In the genomic region with DNA sequence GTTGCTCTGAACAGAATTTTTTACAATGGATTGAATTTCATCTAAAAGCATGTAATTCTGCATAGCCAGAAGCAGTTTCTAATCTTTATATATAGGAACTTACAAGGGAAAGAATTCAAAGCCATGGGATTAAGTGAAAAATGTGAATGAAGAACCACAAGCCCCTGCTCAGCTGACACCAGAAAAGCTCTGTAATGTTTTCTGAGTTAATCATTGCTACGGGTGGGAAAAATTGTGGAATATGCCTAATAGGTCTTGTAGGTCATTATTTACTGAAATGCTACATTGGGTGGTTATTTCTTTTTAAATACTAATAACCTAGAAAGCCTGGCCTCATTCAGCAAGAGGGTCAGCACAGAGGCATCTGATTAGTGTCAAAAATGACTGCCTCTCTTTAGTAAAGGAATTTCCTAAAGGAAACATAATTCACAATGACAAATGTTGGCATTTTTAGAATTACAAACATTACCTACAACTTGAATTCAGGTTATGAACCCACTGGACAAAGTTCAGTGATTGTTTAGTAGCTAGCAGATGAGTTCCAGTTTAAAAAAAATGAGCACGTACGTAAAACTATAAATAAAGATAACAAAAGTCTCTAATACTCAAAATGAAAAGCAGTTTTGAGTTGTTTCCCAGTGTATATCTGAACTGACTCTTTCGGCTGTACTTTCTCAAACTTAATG, we compare ENCODE assay signal across 15 cellular contexts.
DNase-seq lines count a peak whose midpoint lies in the region; ATAC-seq, FAIRE-seq and TF ChIP-seq lines count a peak whose summit lies in the region.
"Had no signal": no experiment of that assay in that cellular context is flagged by ENCODE, and none has a peak within 500 bp of the region (broad histone marks: within the 10 kb centered on the region; RNA-seq: fewer than 3 reads in every experiment).

No MANE protein-coding gene starts in this region.

- H3K36me3 ChIP-seq in effector memory CD4-positive, alpha-beta T cell (ENCODE audit: control insufficient read depth, insufficient read depth, low read length) = no peaks in the 10 kb centered on the region
- no peaks in the 10 kb centered on the region for H3K36me3 ChIP-seq in stomach
- H3K36me3 ChIP-seq in Karpas-422 (ENCODE audit: insufficient read depth, low read length) = no peaks in the 10 kb centered on the region
- H3K36me3 ChIP-seq: prostate gland had no signal

- H3K4me1 ChIP-seq in effector memory CD4-positive, alpha-beta T cell (ENCODE audit: control insufficient read depth, insufficient read depth, low read length, poor library complexity, severe bottlenecking) = no peaks in the 10 kb centered on the region
- H3K4me1 ChIP-seq in stomach (peaks cover 0 to 15% (median 4%) of the 10 kb centered on the region in 4 donors), Karpas-422 (ENCODE audit: low read length) (no peaks in the 10 kb centered on the region)
- H3K4me1 ChIP-seq: prostate gland had no signal

- FAIRE-seq in TTC549 (lab: Jason Lieb, UNC) = peak; percentile 100

- H3K9me3 Mint-ChIP-seq in stimulated activated naive B cell treated with anti-CD40 and anti-IgM and Interleukin-4, amounts not matched to agents 10 μg/mL and 1 μg/mL and 100 μg/mL, for 72 hours = peaks cover 2 to 5% of the 10 kb centered on the region in 2 donors

- no peak for TF ChIP-seq EP300 in stomach (IDR thresholded peaks at IDR 0.05)

- no peak overlapping the region for H3K9ac ChIP-seq in Karpas-422 (ENCODE audit: low read length)

- no peaks in the 10 kb centered on the region for H3K36me3 Mint-ChIP-seq in stimulated activated naive B cell treated with anti-CD40 and anti-IgM and Interleukin-4, amounts not matched to agents 10 μg/mL and 1 μg/mL and 100 μg/mL, for 72 hours

- no peak for ATAC-seq in stimulated activated naive B cell treated with anti-CD40 and anti-IgM and Interleukin-4, amounts not matched to agents 10 μg/mL and 1 μg/mL and 100 μg/mL, for 72 hours (replicated peaks)

- peak; percentile 62 for DNase-seq in GM12865 (ENCODE audit: low read depth)
- DNase-seq in foreskin melanocyte = peak; percentile 79
- peak; percentile 87 for DNase-seq in renal cortical epithelial cell (ENCODE audit: low read depth)
- no peak for DNase-seq in effector memory CD4-positive, alpha-beta T cell
- no peak for DNase-seq in stomach
- no peak for DNase-seq in stimulated activated naive B cell treated with anti-CD40 and anti-IgM and Interleukin-4, amounts not matched to agents 10 μg/mL and 1 μg/mL and 100 μg/mL, for 72 hours
- no peak for DNase-seq in Karpas-422
- DNase-seq: activated CD4-positive, alpha-beta T cell treated with anti-CD3 and anti-CD28 coated beads, Interleukin-2, amount 50 U/mL, for 1 hour; anterior cingulate cortex; NCI-H1105; NCI-H446 treated with DMSO at 0.1 percent for 48 hours; stimulated activated CD4-positive, alpha-beta T cell treated with anti-CD3 and anti-CD28 coated beads, Interleukin-4, amount 100 ng/mL, for 24 hours had no signal

- H3K27me3 Mint-ChIP-seq in stimulated activated naive B cell treated with anti-CD40 and anti-IgM and Interleukin-4, amounts not matched to agents 10 μg/mL and 1 μg/mL and 100 μg/mL, for 72 hours = peaks cover 0 to under 1% of the 10 kb centered on the region in 2 donors
- H3K27me3 Mint-ChIP-seq: stimulated activated naive CD8-positive, alpha-beta T cell treated with anti-CD3 and anti-CD28 coated beads, Interleukin-15, Interleukin-2, amounts not matched to agents 100 ng/mL and 50 ng/mL, for 24 hours had no signal

- H4K20me1 ChIP-seq in Karpas-422 (ENCODE audit: insufficient read depth, low read depth, low read length) = no peaks in the 10 kb centered on the region

- no peaks in the 10 kb centered on the region for H3K9me3 ChIP-seq in effector memory CD4-positive, alpha-beta T cell (ENCODE audit: control insufficient read depth, low read length)
- H3K9me3 ChIP-seq in stomach = no peaks in the 10 kb centered on the region
- no peaks in the 10 kb centered on the region for H3K9me3 ChIP-seq in Karpas-422 (ENCODE audit: low read length)
- H3K9me3 ChIP-seq: prostate gland had no signal

- H3K79me2 ChIP-seq in Karpas-422 (ENCODE audit: low read length) = no peaks in the 10 kb centered on the region

- TF ChIP-seq POLR2A in stomach (IDR thresholded peaks at IDR 0.05) = no peak

- WGBS in stomach, 5 donors = 34 to 39% (median 37%) methylated on average over 4 of the region's 4 CpGs

- no peak overlapping the region for H3K4me2 ChIP-seq in Karpas-422 (ENCODE audit: low read depth, low read length, poor library complexity, severe bottlenecking)

- intact Hi-C loops in stomach (cut with DNase I; ENCODE audit: low total_unique reads) = no loop called here

- no peaks in the 10 kb centered on the region for H3K27me3 ChIP-seq in effector memory CD4-positive, alpha-beta T cell (replicated peaks; ENCODE audit: control insufficient read depth, insufficient read depth, low read length, poor library complexity, severe bottlenecking)
- H3K27me3 ChIP-seq in stomach = no peaks in the 10 kb centered on the region
- no peaks in the 10 kb centered on the region for H3K27me3 ChIP-seq in Karpas-422 (ENCODE audit: low read length)

- H3K9me2 ChIP-seq in Karpas-422 (replicated peaks; ENCODE audit: insufficient read depth, low read length) = no peaks in the 10 kb centered on the region

- no peak overlapping the region for H2AFZ ChIP-seq in Karpas-422 (ENCODE audit: low read length)

- TF ChIP-seq CTCF in GM12865 (IDR thresholded peaks at IDR 0.05; ENCODE audit: insufficient read depth, low read depth, low read length, missing control alignments) (no peak), stomach (IDR thresholded peaks at IDR 0.05) (no peak)

- no peak overlapping the region for H3K27ac ChIP-seq in effector memory CD4-positive, alpha-beta T cell (ENCODE audit: insufficient read depth, low read length, poor library complexity, severe bottlenecking)
- H3K27ac ChIP-seq in stomach = no peak overlapping the region
- H3K27ac ChIP-seq in Karpas-422 (ENCODE audit: low read length) = no peak overlapping the region
- H3K27ac ChIP-seq: prostate gland had no signal

- H3K4me3 ChIP-seq in GM12865 (ENCODE audit: low read depth, low read length) = no peak overlapping the region
- H3K4me3 ChIP-seq in effector memory CD4-positive, alpha-beta T cell (ENCODE audit: insufficient read depth, low read depth, low read length, poor library complexity, severe bottlenecking) = no peak overlapping the region
- no peak overlapping the region for H3K4me3 ChIP-seq in stomach
- no peak overlapping the region for H3K4me3 ChIP-seq in Karpas-422 (ENCODE audit: low read length)
- H3K4me3 ChIP-seq: prostate gland had no signal

- no peaks in the 10 kb centered on the region for H3K4me1 Mint-ChIP-seq in stimulated activated naive B cell treated with anti-CD40 and anti-IgM and Interleukin-4, amounts not matched to agents 10 μg/mL and 1 μg/mL and 100 μg/mL, for 72 hours

- no peak overlapping the region for H3K27ac Mint-ChIP-seq in stimulated activated naive B cell treated with anti-CD40 and anti-IgM and Interleukin-4, amounts not matched to agents 10 μg/mL and 1 μg/mL and 100 μg/mL, for 72 hours
- H3K27ac Mint-ChIP-seq: stimulated activated naive CD8-positive, alpha-beta T cell treated with anti-CD3 and anti-CD28 coated beads, Interleukin-15, Interleukin-2, amounts not matched to agents 100 ng/mL and 50 ng/mL, for 24 hours had no signal

- H3K4me3 Mint-ChIP-seq in stimulated activated naive B cell treated with anti-CD40 and anti-IgM and Interleukin-4, amounts not matched to agents 10 μg/mL and 1 μg/mL and 100 μg/mL, for 72 hours = no peak overlapping the region
- H3K4me3 Mint-ChIP-seq: stimulated activated naive CD8-positive, alpha-beta T cell treated with anti-CD3 and anti-CD28 coated beads, Interleukin-15, Interleukin-2, amounts not matched to agents 100 ng/mL and 50 ng/mL, for 24 hours had no signal

Comparison
In these comparisons a context has a peak if more than half of its experiments do, and no peak if none do; other contexts are left out.
1. DNase-seq: peak in GM12865 (single experiment), foreskin melanocyte (single experiment) and renal cortical epithelial cell (single experiment); none in effector memory CD4-positive, alpha-beta T cell (0 of 3), stomach (single experiment), stimulated activated naive B cell treated with anti-CD40 and anti-IgM and Interleukin-4, amounts not matched to agents 10 μg/mL and 1 μg/mL and 100 μg/mL, for 72 hours (single experiment) and Karpas-422 (single experiment).